In genomic region chr10:131018886-131019500, GRCh38 we compare ENCODE assay signal across 1 cellular context.
TF ChIP-seq lines count a peak whose summit lies in the region.

No MANE protein-coding gene starts in this region.

TF ChIP-seq in K562, 482 proteins besides CTCF, POLR2A, EP300 and RAD21:
- TF ChIP-seq, protein P1, sequence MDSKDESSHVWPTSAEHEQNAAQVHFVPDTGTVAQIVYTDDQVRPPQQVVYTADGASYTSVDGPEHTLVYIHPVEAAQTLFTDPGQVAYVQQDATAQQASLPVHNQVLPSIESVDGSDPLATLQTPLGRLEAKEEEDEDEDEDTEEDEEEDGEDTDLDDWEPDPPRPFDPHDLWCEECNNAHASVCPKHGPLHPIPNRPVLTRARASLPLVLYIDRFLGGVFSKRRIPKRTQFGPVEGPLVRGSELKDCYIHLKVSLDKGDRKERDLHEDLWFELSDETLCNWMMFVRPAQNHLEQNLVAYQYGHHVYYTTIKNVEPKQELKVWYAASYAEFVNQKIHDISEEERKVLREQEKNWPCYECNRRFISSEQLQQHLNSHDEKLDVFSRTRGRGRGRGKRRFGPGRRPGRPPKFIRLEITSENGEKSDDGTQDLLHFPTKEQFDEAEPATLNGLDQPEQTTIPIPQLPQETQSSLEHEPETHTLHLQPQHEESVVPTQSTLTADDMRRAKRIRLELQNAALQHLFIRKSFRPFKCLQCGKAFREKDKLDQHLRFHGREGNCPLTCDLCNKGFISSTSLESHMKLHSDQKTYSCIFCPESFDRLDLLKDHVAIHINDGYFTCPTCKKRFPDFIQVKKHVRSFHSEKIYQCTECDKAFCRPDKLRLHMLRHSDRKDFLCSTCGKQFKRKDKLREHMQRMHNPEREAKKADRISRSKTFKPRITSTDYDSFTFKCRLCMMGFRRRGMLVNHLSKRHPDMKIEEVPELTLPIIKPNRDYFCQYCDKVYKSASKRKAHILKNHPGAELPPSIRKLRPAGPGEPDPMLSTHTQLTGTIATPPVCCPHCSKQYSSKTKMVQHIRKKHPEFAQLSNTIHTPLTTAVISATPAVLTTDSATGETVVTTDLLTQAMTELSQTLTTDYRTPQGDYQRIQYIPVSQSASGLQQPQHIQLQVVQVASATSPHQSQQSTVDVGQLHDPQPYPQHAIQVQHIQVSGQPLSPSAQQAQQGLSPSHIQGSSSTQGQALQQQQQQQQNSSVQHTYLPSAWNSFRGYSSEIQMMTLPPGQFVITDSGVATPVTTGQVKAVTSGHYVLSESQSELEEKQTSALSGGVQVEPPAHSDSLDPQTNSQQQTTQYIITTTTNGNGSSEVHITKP (IDR thresholded peaks at IDR 0.05; ENCODE audit: partially characterized antibody) = no peak
- TF ChIP-seq GABPA (tag; conservative IDR thresholded peaks at IDR 0.05; ENCODE audit: low read depth) (peak; percentile 50), NR2C2 (CRISPR knock-in tag; IDR thresholded peaks at IDR 0.05) (no peak), NR2C2 (tag; IDR thresholded peaks at IDR 0.05) (peak; percentile 34; the same call in 1 of the 2 replicates)
- TF ChIP-seq, protein P2, sequence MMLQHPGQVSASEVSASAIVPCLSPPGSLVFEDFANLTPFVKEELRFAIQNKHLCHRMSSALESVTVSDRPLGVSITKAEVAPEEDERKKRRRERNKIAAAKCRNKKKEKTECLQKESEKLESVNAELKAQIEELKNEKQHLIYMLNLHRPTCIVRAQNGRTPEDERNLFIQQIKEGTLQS (IDR thresholded peaks at IDR 0.05) = peak; percentile 12; the same call in 1 of the 2 replicates
- TF ChIP-seq, protein P2 (CRISPR knock-in tag; conservative IDR thresholded peaks at IDR 0.05) = no peak
